In genomic region chr10:105063796-105064195, GRCh38 we compare ENCODE assay signal across 8 cellular contexts.
A peak's percentile ranks its signal among the peaks of the same experiment; 100 is the strongest.
DNase-seq lines count a peak whose midpoint lies in the region; ATAC-seq and TF ChIP-seq lines count a peak whose summit lies in the region.

No MANE protein-coding gene starts in this region.

- no peak overlapping the region for H3K4me3 ChIP-seq in A673 (ENCODE audit: low read depth, low read length, poor library complexity, severe bottlenecking)
- no peak overlapping the region for H3K4me3 ChIP-seq in left lung
- H3K4me3 ChIP-seq in CD4-positive, alpha-beta memory T cell (ENCODE audit: low read length in 2 of 2) = no peak overlapping the region

- peak; percentile 72 for TF ChIP-seq RAD21 in Ishikawa (IDR thresholded peaks at IDR 0.05; ENCODE audit: low read depth)

- H3K9me3 Mint-ChIP-seq in activated naive CD4-positive, alpha-beta T cell treated with anti-CD3 and anti-CD28 coated beads, Interleukin-2, amount 50 U/mL, for 72 hours = no peaks in the 10 kb centered on the region
- peaks cover 0 to 8% (median 0%) of the 10 kb centered on the region in 8 donors for H3K9me3 Mint-ChIP-seq in CD4-positive, alpha-beta memory T cell

- in situ Hi-C loops in GM13976 (cut with MboI; ENCODE audit: low sequenced_read_pairs, unreplicated experiment) = no loop called here

- no peaks in the 10 kb centered on the region for H3K4me1 Mint-ChIP-seq in CD4-positive, alpha-beta memory T cell

- H3K27ac ChIP-seq in A673 (ENCODE audit: low read depth, low read length, poor library complexity, severe bottlenecking) (no peak overlapping the region), left lung (no peak overlapping the region)
- H3K27ac ChIP-seq in CD4-positive, alpha-beta memory T cell (ENCODE audit: low read depth, low read length) = no peak overlapping the region

- no peaks in the 10 kb centered on the region for H3K4me1 ChIP-seq in A673 (ENCODE audit: insufficient read depth, low read length, poor library complexity, severe bottlenecking)
- H3K4me1 ChIP-seq in left lung = no peaks in the 10 kb centered on the region
- no peaks in the 10 kb centered on the region for H3K4me1 ChIP-seq in CD4-positive, alpha-beta memory T cell (ENCODE audit: insufficient read depth, low read length)

- H3K27me3 ChIP-seq in A673 (replicated peaks; ENCODE audit: insufficient read depth, low read depth, low read length, poor library complexity) = peaks cover 58% of the 10 kb centered on the region
- no peaks in the 10 kb centered on the region for H3K27me3 ChIP-seq in left lung
- H3K27me3 ChIP-seq in CD4-positive, alpha-beta memory T cell (ENCODE audit: insufficient read depth, low read length) = no peaks in the 10 kb centered on the region

- H3K36me3 ChIP-seq in A673 (ENCODE audit: insufficient read depth, low read length, poor library complexity, severe bottlenecking) = no peaks in the 10 kb centered on the region
- H3K36me3 ChIP-seq in left lung = no peaks in the 10 kb centered on the region
- no peaks in the 10 kb centered on the region for H3K36me3 ChIP-seq in CD4-positive, alpha-beta memory T cell (ENCODE audit: insufficient read depth, low read length)

- H3K27ac Mint-ChIP-seq in activated naive CD4-positive, alpha-beta T cell treated with anti-CD3 and anti-CD28 coated beads, Interleukin-2, amount 50 U/mL, for 72 hours = no peak overlapping the region
- H3K27ac Mint-ChIP-seq in CD4-positive, alpha-beta memory T cell = no peak overlapping the region

- peak; percentile 29 to 72 for ATAC-seq in activated naive CD4-positive, alpha-beta T cell treated with anti-CD3 and anti-CD28 coated beads, Interleukin-2, amount 50 U/mL, for 72 hours
- ATAC-seq in left lung = peak; percentile 59

- POLR2A ChIA-PET in A673 (lab: Charles Lee; ENCODE audit: low non-redundant PET) = no interaction called here
- POLR2A ChIA-PET in CD4-positive, alpha-beta memory T cell (lab: Charles Lee; ENCODE audit: partially characterized antibody) = no interaction called here

- H3K4me3 Mint-ChIP-seq in CD4-positive, alpha-beta memory T cell = no peak overlapping the region

- intact Hi-C loops in A673 (cut with micrococcal nuclease; ENCODE audit: unreplicated experiment) = loop anchor here (2.0 to 10.0 kb wide), 3 partner anchors 629 to 1291 kb away; no protein-coding TSS in a partner anchor
- intact Hi-C loops in left lung (cut with DNase I) = no loop called here
- intact Hi-C loops in CD4-positive, alpha-beta memory T cell (cut with micrococcal nuclease) = no loop called here

- no peaks in the 10 kb centered on the region for H3K36me3 Mint-ChIP-seq in activated naive CD4-positive, alpha-beta T cell treated with anti-CD3 and anti-CD28 coated beads, Interleukin-2, amount 50 U/mL, for 72 hours
- no peaks in the 10 kb centered on the region for H3K36me3 Mint-ChIP-seq in CD4-positive, alpha-beta memory T cell

- H3K9me3 ChIP-seq in A673 (ENCODE audit: low read depth, low read length, poor library complexity, severe bottlenecking) = no peaks in the 10 kb centered on the region
- H3K9me3 ChIP-seq in left lung = no peaks in the 10 kb centered on the region
- no peaks in the 10 kb centered on the region for H3K9me3 ChIP-seq in CD4-positive, alpha-beta memory T cell (ENCODE audit: control insufficient read depth in 1 of 2, low read length in 2 of 2)

- H3K27me3 Mint-ChIP-seq in CD4-positive, alpha-beta memory T cell = no peaks in the 10 kb centered on the region

- TF ChIP-seq EP300 in Ishikawa (IDR thresholded peaks at IDR 0.05; ENCODE audit: borderline replicate concordance) = no peak

- BruUV-seq in A673 (replicated peaks; lab: Mats Ljungman, UMichigan) = no TSS peak

- DNase-seq in A673 (ENCODE audit: low spot score) = peak; percentile 71
- no peak for DNase-seq in GM13976 (ENCODE audit: low spot score)
- DNase-seq in activated naive CD4-positive, alpha-beta T cell treated with anti-CD3 and anti-CD28 coated beads, Interleukin-2, amount 50 U/mL, for 72 hours (ENCODE audit: low spot score in 2 of 2) = peak in 1 of 2 donors; percentile 24
- no peak for DNase-seq in left lung
- no peak for DNase-seq in CD4-positive, alpha-beta memory T cell
- DNase-seq in CD1c-positive myeloid dendritic cell (ENCODE audit: extremely low spot score) = no peak
- no peak for DNase-seq in NCI-H128 (lab: John Stamatoyannopoulos, UW; ENCODE audit: unreplicated experiment)

- TF ChIP-seq CTCF in A673 (conservative IDR thresholded peaks at IDR 0.05; ENCODE audit: low read depth, low read length) (peak; percentile 79), GM13976 (IDR thresholded peaks at IDR 0.05; ENCODE audit: borderline replicate concordance, control extremely low read depth, extremely low read depth, insufficient read depth, missing control alignments) (peak; percentile 12), left lung (IDR thresholded peaks at IDR 0.05) (peak in 1 of 2 donors; percentile 14)

- CTCF ChIA-PET in A673 (lab: Charles Lee) = interaction anchor here (0.6 kb wide), 1 partner anchor 1123 kb away, joined by 5 read pairs; no protein-coding TSS in a partner anchor
- CTCF ChIA-PET in CD4-positive, alpha-beta memory T cell (lab: Charles Lee; ENCODE audit: partially characterized antibody) = no interaction called here

TF ChIP-seq in Ishikawa, 13 proteins besides CTCF, POLR2A, EP300 and RAD21:
- TF ChIP-seq TEAD4 (IDR thresholded peaks at IDR 0.05) = no peak
- no peak for TF ChIP-seq TAF1 (IDR thresholded peaks at IDR 0.05; ENCODE audit: low read depth)
- TF ChIP-seq MAX (IDR thresholded peaks at IDR 0.05) = no peak
- TF ChIP-seq CREB1 (IDR thresholded peaks at IDR 0.05; ENCODE audit: low read depth) = no peak
- TF ChIP-seq USF1 (IDR thresholded peaks at IDR 0.05) = no peak
- no peak for TF ChIP-seq EGR1 (IDR thresholded peaks at IDR 0.05)
- no peak for TF ChIP-seq CEBPB (IDR thresholded peaks at IDR 0.05)
- no peak for TF ChIP-seq REST (IDR thresholded peaks at IDR 0.05; ENCODE audit: low read depth)
- TF ChIP-seq NFIC (IDR thresholded peaks at IDR 0.05) = no peak
- TF ChIP-seq TCF12 (IDR thresholded peaks at IDR 0.05; ENCODE audit: low read depth) = no peak
- TF ChIP-seq ZBTB7A (IDR thresholded peaks at IDR 0.05; ENCODE audit: low read depth) = no peak
- no peak for TF ChIP-seq FOXM1 (IDR thresholded peaks at IDR 0.05; ENCODE audit: borderline replicate concordance, low read depth)
- no peak for TF ChIP-seq YY1 (IDR thresholded peaks at IDR 0.05; ENCODE audit: low read depth)
